Comparison of ENCODE assay signal across 8 cellular contexts in genomic region chr16:68235105-68235881, GRCh38. TPM values are rescaled to one million over a fixed set of nuclear protein-coding genes. Genes with fewer than 3 reads are reported as not detected.
DNase-seq lines count a peak whose midpoint lies in the region; ATAC-seq, FAIRE-seq and TF ChIP-seq lines count a peak whose summit lies in the region.

No MANE protein-coding gene starts in this region.

- H3K27ac ChIP-seq in GM12878 (ENCODE audit: control insufficient read depth, insufficient read depth) (no peak overlapping the region), HepG2 (ENCODE audit: extremely low read length, insufficient read depth, low read length) (peak overlapping the region; percentile 85), tibial artery (peak overlapping the region; percentile 51 to 84)

- FAIRE-seq in GM12878 (lab: Jason Lieb, UNC) (no peak), HepG2 (lab: Jason Lieb, UNC) (no peak)

- intact Hi-C loops in GM12878 (cut with micrococcal nuclease; ENCODE audit: unreplicated experiment) (no loop called here), HepG2 (cut with micrococcal nuclease; ENCODE audit: unreplicated experiment) (no loop called here), tibial artery (cut with DNase I; ENCODE audit: low total_unique reads) (loop anchor here (10.0 kb wide), 1 partner anchor 150 kb away; the partner anchor contains the start of gene NFATC3)

- peak; percentile 63 for DNase-seq in activated effector memory CD4-positive, alpha-beta T cell treated with anti-CD3 and anti-CD28 coated beads, Interleukin-2, amount 50 U/mL, for 16 hours
- no peak for DNase-seq in activated effector memory CD4-positive, alpha-beta T cell treated with Interleukin-2 at 50 U/mL for 16 hours
- no peak for DNase-seq in GM12878 (ENCODE audit: low read depth, low spot score)
- peak; percentile 57 for DNase-seq in HepG2 (ENCODE audit: low spot score)
- DNase-seq in tibial artery, result peak in 1 of 2 donors; percentile 72
- no peak for DNase-seq in DMS79 treated with DMSO at 0.1 percent for 48 hours (lab: John Stamatoyannopoulos, UW)

- H3K36me3 ChIP-seq in GM12878 (ENCODE audit: control insufficient read depth in 2 of 2, insufficient read depth in 2 of 2, low read length in 1 of 2) (peaks cover 1 to 2% of the 10 kb centered on the region in 2 experiments; a peak in 1 of 4 replicates), HepG2 (replicated peaks in 1 of 2; ENCODE audit: control insufficient read depth in 1 of 2, insufficient read depth in 2 of 2, low read length in 2 of 2) (peaks cover 24 to 30% of the 10 kb centered on the region in 2 experiments), tibial artery (peaks cover 0 to 24% (median 0%) of the 10 kb centered on the region in 3 donors)

- H2AFZ ChIP-seq in GM12878 (ENCODE audit: control insufficient read depth, low read depth, low read length), result no peak overlapping the region
- H2AFZ ChIP-seq in HepG2 (ENCODE audit: low read length), result no peak overlapping the region

- RAD21 ChIA-PET in GM12878 (lab: Charles Lee; ENCODE audit: unreplicated experiment), result no interaction called here

- BruUV-seq in GM12878 (replicated peaks; lab: Mats Ljungman, UMichigan) (no TSS peak), HepG2 (replicated peaks; lab: Mats Ljungman, UMichigan) (TSS peak; percentile 59)

- H3K9me3 ChIP-seq in GM12878 (replicated peaks; ENCODE audit: control insufficient read depth, insufficient read depth, low read length), result no peaks in the 10 kb centered on the region
- no peaks in the 10 kb centered on the region for H3K9me3 ChIP-seq in HepG2 (ENCODE audit: low read length)
- H3K9me3 ChIP-seq in tibial artery, result no peaks in the 10 kb centered on the region

- in situ Hi-C loops in GM12878 (cut with MboI) (no loop called here), HepG2 (cut with HindIII; ENCODE audit: extremely low pct_ligation_motif_present, low pct_unique_long_range_greater_than_20kb) (loop anchor here (10.0 kb wide), 1 partner anchor 150 kb away; the partner anchor contains the start of gene NFATC3)

- H3K4me3 ChIP-seq in GM12878 (no peak overlapping the region; the same call in 1 of the 2 replicates), HepG2 (replicated peaks in 1 of 3; ENCODE audit: insufficient read depth in 1 of 3, low read depth in 2 of 3, low read length in 3 of 3) (peak overlapping the region; percentile 66 to 94 (median 93)), tibial artery (peak overlapping the region; percentile 60 to 88)

- no peaks in the 10 kb centered on the region for H3K27me3 ChIP-seq in GM12878 (replicated peaks in 1 of 2; ENCODE audit: control insufficient read depth in 2 of 2, insufficient read depth in 2 of 2, low read length in 1 of 2)
- no peaks in the 10 kb centered on the region; a peak in 1 of 5 replicates for H3K27me3 ChIP-seq in HepG2 (ENCODE audit: control insufficient read depth in 1 of 2, insufficient read depth in 2 of 2, low read length in 2 of 2)
- H3K27me3 ChIP-seq in tibial artery, result no peaks in the 10 kb centered on the region

- TF ChIP-seq RAD21 in GM12878 (IDR thresholded peaks at IDR 0.05; ENCODE audit: insufficient read depth, low read depth, low read length) (no peak), HepG2 (CRISPR knock-in tag; IDR thresholded peaks at IDR 0.05) (peak; percentile 27; the same call in 1 of the 2 replicates)

- H4K20me1 ChIP-seq in GM12878 (ENCODE audit: control insufficient read depth, insufficient read depth), result no peaks in the 10 kb centered on the region
- peaks cover 30% of the 10 kb centered on the region for H4K20me1 ChIP-seq in HepG2 (ENCODE audit: insufficient read depth, low read length)

- no peaks in the 10 kb centered on the region for H3K79me2 ChIP-seq in GM12878 (ENCODE audit: control insufficient read depth, insufficient read depth, low read length)
- H3K79me2 ChIP-seq in HepG2 (ENCODE audit: insufficient read depth, low read length), result peaks cover 29% of the 10 kb centered on the region

- H3K4me1 ChIP-seq in GM12878 (ENCODE audit: control insufficient read depth, insufficient read depth, low read length) (peaks cover 11% of the 10 kb centered on the region), HepG2 (ENCODE audit: insufficient read depth, low read length) (peaks cover 38% of the 10 kb centered on the region), tibial artery (peaks cover 0 to 41% (median 23%) of the 10 kb centered on the region in 4 donors)

- CTCF ChIA-PET in GM12878 (lab: Yijun Ruan, JAX), result interaction anchor here (1.1 kb wide), 1 partner anchor 26 kb away, joined by 4 read pairs; no protein-coding TSS in a partner anchor
- CTCF ChIA-PET in HepG2 (lab: Yijun Ruan, JAX; ENCODE audit: low intra/inter-chr PET ratio, low total read pairs), result no interaction called here

- TF ChIP-seq EP300 in GM12878 (IDR thresholded peaks at IDR 0.05; ENCODE audit: borderline replicate concordance in 1 of 2, control insufficient read depth in 1 of 2, low read depth in 2 of 2, low read length in 2 of 2) (no peak), HepG2 (IDR thresholded peaks at IDR 0.05; ENCODE audit: low read depth in 2 of 2, low read length in 2 of 2) (no peak), HepG2 (CRISPR knock-in tag; IDR thresholded peaks at IDR 0.05; ENCODE audit: borderline replicate concordance) (no peak)

- H3K9ac ChIP-seq in GM12878 (ENCODE audit: control insufficient read depth, insufficient read depth, low read length), result no peak overlapping the region
- peak overlapping the region; percentile 85 for H3K9ac ChIP-seq in HepG2 (ENCODE audit: insufficient read depth, low read depth, low read length)

- no peak for ATAC-seq in GM12878
- ATAC-seq in HepG2, result peak; percentile 54
- no peak for ATAC-seq in HG03439 (IDR thresholded peaks at IDR 0.05; ENCODE audit: unreplicated experiment)
- ATAC-seq in GM19035 (IDR thresholded peaks at IDR 0.05; ENCODE audit: unreplicated experiment), result no peak

- SMC1A ChIA-PET in GM12878 (lab: Charles Lee; ENCODE audit: uncharacterized antibody, unreplicated experiment), result no interaction called here

- TF ChIP-seq CTCF in GM12878 (IDR thresholded peaks at IDR 0.05 in 2 of 3, conservative IDR thresholded peaks at IDR 0.05 in 1 of 3; ENCODE audit: control insufficient read depth in 2 of 3, extremely low read depth in 1 of 3, insufficient read depth in 1 of 3, low read depth in 3 of 3, low read length in 3 of 3) (no peak), HepG2 (CRISPR knock-in tag; IDR thresholded peaks at IDR 0.05) (peak; percentile 73), tibial artery (IDR thresholded peaks at IDR 0.05) (no peak)

- POLR2A ChIA-PET in GM12878 (lab: Charles Lee), result interaction anchor here (0.6 to 1.0 kb wide), 3 partner anchors 9 to 488 kb away, joined by 3 to 4 read pairs (median 3); no protein-coding TSS in a partner anchor
- POLR2A ChIA-PET in HepG2 (lab: Yijun Ruan, JAX), result interaction anchor here (0.9 to 5.6 kb wide), 26 partner anchors 8 to 319 kb away, joined by 3 to 100 read pairs (median 6); partner anchors contain the start of genes DUS2, LCAT, NFATC3 and PLA2G15

- TF ChIP-seq POLR2A in GM12878 (IDR thresholded peaks at IDR 0.05; ENCODE audit: low read depth, low read length), result no peak
- no peak; a peak in 1 of 4 replicates for TF ChIP-seq POLR2A in HepG2 (IDR thresholded peaks at IDR 0.05; ENCODE audit: insufficient read depth in 1 of 2, low read depth in 2 of 2, low read length in 2 of 2)

- 85% methylated on average over 65 of the region's 73 CpGs for WGBS in GM12878 (ENCODE audit: insufficient coverage, insufficient replicate concordance, low lambda C conversion rate, missing lambda C conversion rate)
- 0% methylated on average over 30 of the region's 73 CpGs for WGBS in HepG2 (ENCODE audit: low lambda C conversion rate)

- H3K4me2 ChIP-seq in GM12878 (ENCODE audit: control insufficient read depth, insufficient read depth) (peak overlapping the region; percentile 98; the same call in 1 of the 2 replicates), HepG2 (ENCODE audit: low read depth, low read length) (peak overlapping the region; percentile 99)

RNA-seq across cellular contexts. Expression of gene ESRP2, which starts 0.6 kb away (rescaled TPM):
- not detected in 2 replicates for total RNA-seq in GM12878 (2013; cell fraction: nucleolus; rRNA removed)
- total RNA-seq in GM12878 (2014; rRNA removed) (0.11 TPM in 1 of 2 replicates, not detected in the other), GM12878 (2014; rRNA removed; fragmentation: Illumina TruSeq; extraction: Trizol) (0.04 TPM in 1 of 2 replicates, not detected in the other), GM12878 (2021) (0.08 and 0.29 TPM in 2 replicates), HepG2 (2016; rRNA removed; fragmentation: Illumina TruSeq; extraction: Trizol) (17.1 and 21.1 TPM in 2 replicates)
- polyA plus RNA-seq in GM12878 (2011; ENCODE audit: low read depth), result not detected
- polyA plus RNA-seq in GM12878 (2011; rRNA removed) (not detected in 2 replicates), GM12878 (2014; fragmentation: Illumina TruSeq; extraction: Trizol) (0.06 TPM in 1 of 2 replicates, not detected in the other), GM12878 (2014; fragmentation: Nextera tagmentation; extraction: Ambion mirVana) (under 1 TPM in 1 of 2 experiments, not detected in 1; 0.08 TPM), GM12878 (2014; rRNA removed) (0.13 and 0.23 TPM in 2 replicates), GM12878 (2016; fragmentation: Nextera tagmentation; extraction: Ambion mirVana) (under 1 TPM; 0.12 to 0.64 TPM), HepG2 (2011; rRNA removed) (32.4 and 36.3 TPM in 2 replicates)
- polyA plus RNA-seq in GM12878 (2011; cell fraction: cytosol; rRNA removed), result not detected in 2 replicates
- 0.03 and 0.18 TPM in 2 replicates for polyA plus RNA-seq in GM12878 (2011; cell fraction: nucleus; rRNA removed)
- 0.10 and 0.42 TPM in 2 replicates for polyA plus RNA-seq in GM12878 (2012)
- 0.10 TPM in 1 of 2 replicates, not detected in the other for polyA minus RNA-seq in GM12878 (2011; rRNA and poly(A)+ RNA removed)
- polyA minus RNA-seq in GM12878 (2011; cell fraction: cytosol; rRNA and poly(A)+ RNA removed), result 1.0 TPM in 1 of 2 replicates, not detected in the other
- 0.36 and 0.38 TPM in 2 replicates for polyA minus RNA-seq in GM12878 (2011; cell fraction: nucleus; rRNA and poly(A)+ RNA removed)
- total RNA-seq in HepG2 (2016; cell fraction: cytosol; rRNA removed; fragmentation: Illumina TruSeq; extraction: Trizol; ENCODE audit: low read depth), result 6.8 and 7.6 TPM in 2 replicates
- 14.0 and 20.2 TPM in 2 replicates for total RNA-seq in HepG2 (2016; cell fraction: insoluble cytoplasmic fraction; rRNA removed; fragmentation: Illumina TruSeq; extraction: Trizol)
- 8.4 and 9.8 TPM in 2 replicates for total RNA-seq in HepG2 (2016; cell fraction: membrane; rRNA removed; fragmentation: Illumina TruSeq; extraction: Trizol)
- 30.8 and 33.0 TPM in 2 replicates for total RNA-seq in HepG2 (2016; cell fraction: nucleus; rRNA removed; fragmentation: Illumina TruSeq; extraction: Trizol)
- polyA plus RNA-seq in HepG2 (2011; cell fraction: cytosol; rRNA removed), result 15.3 and 21.4 TPM in 2 replicates
- 149 and 178 TPM in 2 replicates for polyA plus RNA-seq in HepG2 (2011; cell fraction: nucleus; rRNA removed)
- polyA plus RNA-seq in HepG2 (2012), result 22.9 and 25.0 TPM in 2 replicates
- polyA plus RNA-seq in HepG2 (2016; cell fraction: cytosol; fragmentation: Illumina TruSeq; extraction: Trizol; ENCODE audit: low read depth), result 1.9 and 2.0 TPM in 2 replicates
- 20.9 and 25.3 TPM in 2 replicates for polyA plus RNA-seq in HepG2 (2016; cell fraction: insoluble cytoplasmic fraction; fragmentation: Illumina TruSeq; extraction: Trizol; ENCODE audit: low read depth)
- polyA plus RNA-seq in HepG2 (2016; cell fraction: membrane; fragmentation: Illumina TruSeq; extraction: Trizol; ENCODE audit: low read depth), result 6.3 and 6.7 TPM in 2 replicates
- polyA plus RNA-seq in HepG2 (2016; cell fraction: nucleus; fragmentation: Illumina TruSeq; extraction: Trizol; ENCODE audit: insufficient read depth, low read depth), result 75.9 and 77.2 TPM in 2 replicates
- polyA minus RNA-seq in HepG2 (2011; rRNA and poly(A)+ RNA removed; ENCODE audit: low replicate concordance), result 91.8 and 102 TPM in 2 replicates
- 22.4 and 22.8 TPM in 2 replicates for polyA minus RNA-seq in HepG2 (2011; cell fraction: cytosol; rRNA and poly(A)+ RNA removed)
- polyA minus RNA-seq in HepG2 (2011; cell fraction: nucleus; rRNA and poly(A)+ RNA removed), result 79.8 and 79.9 TPM in 2 replicates

RNA-seq across cellular contexts. Expression of gene PLA2G15, which starts 9.9 kb away (rescaled TPM):
- 16.6 and 18.3 TPM in 2 replicates for total RNA-seq in GM12878 (2013; cell fraction: nucleolus; rRNA removed)
- 8.2 and 8.4 TPM in 2 replicates for total RNA-seq in GM12878 (2014; rRNA removed)
- 3.4 and 3.8 TPM in 2 replicates for total RNA-seq in GM12878 (2014; rRNA removed; fragmentation: Illumina TruSeq; extraction: Trizol)
- total RNA-seq in GM12878 (2021), result 7.6 and 7.8 TPM in 2 replicates
- polyA plus RNA-seq in GM12878 (2011; ENCODE audit: low read depth), result 3.6 TPM
- polyA plus RNA-seq in GM12878 (2011; rRNA removed), result 3.1 and 6.3 TPM in 2 replicates
- 8.2 and 8.9 TPM in 2 replicates for polyA plus RNA-seq in GM12878 (2011; cell fraction: cytosol; rRNA removed)
- 11.1 and 11.3 TPM in 2 replicates for polyA plus RNA-seq in GM12878 (2011; cell fraction: nucleus; rRNA removed)
- polyA plus RNA-seq in GM12878 (2012), result 5.8 and 8.0 TPM in 2 replicates
- polyA plus RNA-seq in GM12878 (2014; fragmentation: Illumina TruSeq; extraction: Trizol), result 1.5 and 3.0 TPM in 2 replicates
- 1 to 10 TPM in 1 of 2 experiments, under 1 TPM in 1; 0.31 to 1.1 TPM for polyA plus RNA-seq in GM12878 (2014; fragmentation: Nextera tagmentation; extraction: Ambion mirVana)
- 7.8 and 8.5 TPM in 2 replicates for polyA plus RNA-seq in GM12878 (2014; rRNA removed)
- 1 to 10 TPM; 7.3 to 9.4 TPM for polyA plus RNA-seq in GM12878 (2016; fragmentation: Nextera tagmentation; extraction: Ambion mirVana)
- 8.5 and 8.7 TPM in 2 replicates for polyA minus RNA-seq in GM12878 (2011; rRNA and poly(A)+ RNA removed)
- polyA minus RNA-seq in GM12878 (2011; cell fraction: cytosol; rRNA and poly(A)+ RNA removed), result 4.8 and 5.7 TPM in 2 replicates
- 4.1 and 7.2 TPM in 2 replicates for polyA minus RNA-seq in GM12878 (2011; cell fraction: nucleus; rRNA and poly(A)+ RNA removed)
- 9.9 and 14.4 TPM in 2 replicates for total RNA-seq in HepG2 (2016; rRNA removed; fragmentation: Illumina TruSeq; extraction: Trizol)
- total RNA-seq in HepG2 (2016; cell fraction: cytosol; rRNA removed; fragmentation: Illumina TruSeq; extraction: Trizol; ENCODE audit: low read depth), result 1.6 and 1.9 TPM in 2 replicates
- total RNA-seq in HepG2 (2016; cell fraction: insoluble cytoplasmic fraction; rRNA removed; fragmentation: Illumina TruSeq; extraction: Trizol), result 8.0 and 15.5 TPM in 2 replicates
- 4.8 and 5.1 TPM in 2 replicates for total RNA-seq in HepG2 (2016; cell fraction: membrane; rRNA removed; fragmentation: Illumina TruSeq; extraction: Trizol)
- 16.6 and 20.9 TPM in 2 replicates for total RNA-seq in HepG2 (2016; cell fraction: nucleus; rRNA removed; fragmentation: Illumina TruSeq; extraction: Trizol)
- polyA plus RNA-seq in HepG2 (2011; rRNA removed), result 23.7 and 30.2 TPM in 2 replicates
- polyA plus RNA-seq in HepG2 (2011; cell fraction: cytosol; rRNA removed), result 18.0 and 24.3 TPM in 2 replicates
- 25.8 and 28.3 TPM in 2 replicates for polyA plus RNA-seq in HepG2 (2011; cell fraction: nucleus; rRNA removed)
- polyA plus RNA-seq in HepG2 (2012), result 14.5 and 15.3 TPM in 2 replicates
- 1.2 and 1.8 TPM in 2 replicates for polyA plus RNA-seq in HepG2 (2016; cell fraction: cytosol; fragmentation: Illumina TruSeq; extraction: Trizol; ENCODE audit: low read depth)
- 8.4 and 8.8 TPM in 2 replicates for polyA plus RNA-seq in HepG2 (2016; cell fraction: insoluble cytoplasmic fraction; fragmentation: Illumina TruSeq; extraction: Trizol; ENCODE audit: low read depth)
- 2.6 and 3.5 TPM in 2 replicates for polyA plus RNA-seq in HepG2 (2016; cell fraction: membrane; fragmentation: Illumina TruSeq; extraction: Trizol; ENCODE audit: low read depth)
- polyA plus RNA-seq in HepG2 (2016; cell fraction: nucleus; fragmentation: Illumina TruSeq; extraction: Trizol; ENCODE audit: insufficient read depth, low read depth), result 29.5 and 29.9 TPM in 2 replicates
- polyA minus RNA-seq in HepG2 (2011; rRNA and poly(A)+ RNA removed; ENCODE audit: low replicate concordance), result 18.7 and 48.3 TPM in 2 replicates
- 13.9 and 15.8 TPM in 2 replicates for polyA minus RNA-seq in HepG2 (2011; cell fraction: cytosol; rRNA and poly(A)+ RNA removed)
- 5.9 and 8.5 TPM in 2 replicates for polyA minus RNA-seq in HepG2 (2011; cell fraction: nucleus; rRNA and poly(A)+ RNA removed)

RNA-seq across cellular contexts. Expression of gene SLC7A6, which starts 29.0 kb away (rescaled TPM):
- total RNA-seq in GM12878 (2013; cell fraction: nucleolus; rRNA removed), result 208 and 222 TPM in 2 replicates
- 29.8 and 33.9 TPM in 2 replicates for total RNA-seq in GM12878 (2014; rRNA removed)
- total RNA-seq in GM12878 (2014; rRNA removed; fragmentation: Illumina TruSeq; extraction: Trizol), result 27.4 and 27.5 TPM in 2 replicates
- total RNA-seq in GM12878 (2021), result 51.3 and 60.4 TPM in 2 replicates
- polyA plus RNA-seq in GM12878 (2011; ENCODE audit: low read depth), result 28.5 TPM
- polyA plus RNA-seq in GM12878 (2011; rRNA removed), result 46.3 and 53.6 TPM in 2 replicates
- polyA plus RNA-seq in GM12878 (2011; cell fraction: cytosol; rRNA removed), result 49.2 and 50.2 TPM in 2 replicates
- polyA plus RNA-seq in GM12878 (2011; cell fraction: nucleus; rRNA removed), result 208 and 220 TPM in 2 replicates
- 25.9 and 29.0 TPM in 2 replicates for polyA plus RNA-seq in GM12878 (2012)
- polyA plus RNA-seq in GM12878 (2014; fragmentation: Illumina TruSeq; extraction: Trizol), result 60.1 and 66.5 TPM in 2 replicates
- polyA plus RNA-seq in GM12878 (2014; fragmentation: Nextera tagmentation; extraction: Ambion mirVana), result 1 to 10 TPM; 8.2 TPM
- 52.7 and 55.0 TPM in 2 replicates for polyA plus RNA-seq in GM12878 (2014; rRNA removed)
- polyA plus RNA-seq in GM12878 (2016; fragmentation: Nextera tagmentation; extraction: Ambion mirVana), result 10 to 100 TPM; 26.6 to 27.4 TPM
- polyA minus RNA-seq in GM12878 (2011; rRNA and poly(A)+ RNA removed), result 106 and 130 TPM in 2 replicates
- polyA minus RNA-seq in GM12878 (2011; cell fraction: cytosol; rRNA and poly(A)+ RNA removed), result 28.4 and 29.1 TPM in 2 replicates
- 45.0 and 65.2 TPM in 2 replicates for polyA minus RNA-seq in GM12878 (2011; cell fraction: nucleus; rRNA and poly(A)+ RNA removed)
- total RNA-seq in HepG2 (2016; rRNA removed; fragmentation: Illumina TruSeq; extraction: Trizol), result 25.4 and 35.8 TPM in 2 replicates
- total RNA-seq in HepG2 (2016; cell fraction: cytosol; rRNA removed; fragmentation: Illumina TruSeq; extraction: Trizol; ENCODE audit: low read depth), result 116 and 121 TPM in 2 replicates
- 25.1 and 35.3 TPM in 2 replicates for total RNA-seq in HepG2 (2016; cell fraction: insoluble cytoplasmic fraction; rRNA removed; fragmentation: Illumina TruSeq; extraction: Trizol)
- 38.4 and 41.5 TPM in 2 replicates for total RNA-seq in HepG2 (2016; cell fraction: membrane; rRNA removed; fragmentation: Illumina TruSeq; extraction: Trizol)
- total RNA-seq in HepG2 (2016; cell fraction: nucleus; rRNA removed; fragmentation: Illumina TruSeq; extraction: Trizol), result 53.5 and 62.4 TPM in 2 replicates
- polyA plus RNA-seq in HepG2 (2011; rRNA removed), result 67.4 and 70.8 TPM in 2 replicates
- polyA plus RNA-seq in HepG2 (2011; cell fraction: cytosol; rRNA removed), result 38.1 and 42.5 TPM in 2 replicates
- 195 and 234 TPM in 2 replicates for polyA plus RNA-seq in HepG2 (2011; cell fraction: nucleus; rRNA removed)
- polyA plus RNA-seq in HepG2 (2012), result 29.8 and 35.6 TPM in 2 replicates
- 4.5 and 5.9 TPM in 2 replicates for polyA plus RNA-seq in HepG2 (2016; cell fraction: cytosol; fragmentation: Illumina TruSeq; extraction: Trizol; ENCODE audit: low read depth)
- polyA plus RNA-seq in HepG2 (2016; cell fraction: insoluble cytoplasmic fraction; fragmentation: Illumina TruSeq; extraction: Trizol; ENCODE audit: low read depth), result 17.5 and 18.7 TPM in 2 replicates
- 8.7 and 9.5 TPM in 2 replicates for polyA plus RNA-seq in HepG2 (2016; cell fraction: membrane; fragmentation: Illumina TruSeq; extraction: Trizol; ENCODE audit: low read depth)
- 86.8 and 104 TPM in 2 replicates for polyA plus RNA-seq in HepG2 (2016; cell fraction: nucleus; fragmentation: Illumina TruSeq; extraction: Trizol; ENCODE audit: insufficient read depth, low read depth)
- polyA minus RNA-seq in HepG2 (2011; rRNA and poly(A)+ RNA removed; ENCODE audit: low replicate concordance), result 346 and 374 TPM in 2 replicates
- polyA minus RNA-seq in HepG2 (2011; cell fraction: cytosol; rRNA and poly(A)+ RNA removed), result 39.3 and 39.6 TPM in 2 replicates
- 114 and 135 TPM in 2 replicates for polyA minus RNA-seq in HepG2 (2011; cell fraction: nucleus; rRNA and poly(A)+ RNA removed)

Comparison
In these comparisons a context has a peak if more than half of its experiments do, and no peak if none do; other contexts are left out.
1. DNase-seq: peak in activated effector memory CD4-positive, alpha-beta T cell treated with anti-CD3 and anti-CD28 coated beads, Interleukin-2, amount 50 U/mL, for 16 hours (single experiment) and HepG2 (single experiment); none in activated effector memory CD4-positive, alpha-beta T cell treated with Interleukin-2 at 50 U/mL for 16 hours (single experiment), GM12878 (single experiment) and DMS79 treated with DMSO at 0.1 percent for 48 hours (single experiment).
2. RNA of gene ESRP2, which starts 0.6 kb away (total RNA-seq): 6.8 to 33.0 TPM in HepG2; 0.04 to 0.29 TPM in GM12878; every median in the first group is over 4 times any median in the second.